25 cellular contexts compared by ENCODE assay signal in genomic region chr9:36823934-36824333, GRCh38.
"Had no signal": no experiment of that assay in that cellular context is flagged by ENCODE, and none has a peak within 500 bp of the region (broad histone marks: within the 10 kb centered on the region; RNA-seq: fewer than 3 reads in every experiment).

No MANE protein-coding gene starts in this region.

- H3K27ac ChIP-seq: lower lobe of right lung, ovary, prostate gland, sigmoid colon, spleen, suprapubic skin, thoracic aorta, tibial artery, uterus had no signal

- H3K4me1 ChIP-seq: lower lobe of right lung, prostate gland, uterus had no signal

- DNase-seq: hypothalamus; immature natural killer cell; lower lobe of right lung; mammary epithelial cell; mesenchymal stem cell; naive B cell; natural killer cell; ovary; retina; right cardiac atrium; sigmoid colon; small intestine; spleen; stimulated activated CD4-positive, alpha-beta T cell treated with anti-CD3 and anti-CD28 coated beads, Interleukin-4, amount 100 ng/mL, for 24 hours; stimulated activated naive CD4-positive, alpha-beta T cell; tibial artery; trophoblast cell; uterus had no signal

- H3K36me3 ChIP-seq: lower lobe of right lung, ovary, prostate gland, sigmoid colon, spleen, suprapubic skin, thoracic aorta, tibial artery, uterus had no signal

- H3K4me3 ChIP-seq: lower lobe of right lung, ovary, prostate gland, sigmoid colon, spleen, suprapubic skin, thoracic aorta, tibial artery, uterus had no signal

- H3K9me3 Mint-ChIP-seq: immature natural killer cell; mesothelial cell of epicardium; naive B cell; natural killer cell; stimulated activated effector memory CD8-positive, alpha-beta T cell treated with anti-CD3 and anti-CD28 coated beads, Interleukin-12 subunit alpha, Interleukin-12 subunit beta, amount 100 ng/mL, for 72 hours; stimulated activated naive CD8-positive, alpha-beta T cell treated with anti-CD3 and anti-CD28 coated beads, Interleukin-15, Interleukin-2, amounts not matched to agents 100 ng/mL and 50 ng/mL, for 24 hours had no signal

- H3K4me3 Mint-ChIP-seq: immature natural killer cell; mesothelial cell of epicardium; naive B cell; natural killer cell; stimulated activated effector memory CD8-positive, alpha-beta T cell treated with anti-CD3 and anti-CD28 coated beads, Interleukin-12 subunit alpha, Interleukin-12 subunit beta, amount 100 ng/mL, for 72 hours; stimulated activated naive CD8-positive, alpha-beta T cell treated with anti-CD3 and anti-CD28 coated beads, Interleukin-15, Interleukin-2, amounts not matched to agents 100 ng/mL and 50 ng/mL, for 24 hours had no signal

- H3K9me3 ChIP-seq: lower lobe of right lung, ovary, prostate gland, sigmoid colon, spleen, suprapubic skin, thoracic aorta, tibial artery, uterus had no signal

- ATAC-seq: left lobe of liver; lower lobe of right lung; natural killer cell; right cardiac atrium; stimulated activated effector memory CD8-positive, alpha-beta T cell treated with anti-CD3 and anti-CD28 coated beads, Interleukin-12 subunit alpha, Interleukin-12 subunit beta, amount 100 ng/mL, for 72 hours had no signal

- H3K27me3 ChIP-seq: ovary, sigmoid colon, uterus had no signal

- H3K36me3 Mint-ChIP-seq: immature natural killer cell; mesothelial cell of epicardium; natural killer cell; stimulated activated effector memory CD8-positive, alpha-beta T cell treated with anti-CD3 and anti-CD28 coated beads, Interleukin-12 subunit alpha, Interleukin-12 subunit beta, amount 100 ng/mL, for 72 hours had no signal

- H3K27ac Mint-ChIP-seq: mesothelial cell of epicardium; natural killer cell; stimulated activated effector memory CD8-positive, alpha-beta T cell treated with anti-CD3 and anti-CD28 coated beads, Interleukin-12 subunit alpha, Interleukin-12 subunit beta, amount 100 ng/mL, for 72 hours; stimulated activated naive CD8-positive, alpha-beta T cell treated with anti-CD3 and anti-CD28 coated beads, Interleukin-15, Interleukin-2, amounts not matched to agents 100 ng/mL and 50 ng/mL, for 24 hours had no signal
